ENCODE assay signal across 15 cellular contexts in the genomic region with DNA sequence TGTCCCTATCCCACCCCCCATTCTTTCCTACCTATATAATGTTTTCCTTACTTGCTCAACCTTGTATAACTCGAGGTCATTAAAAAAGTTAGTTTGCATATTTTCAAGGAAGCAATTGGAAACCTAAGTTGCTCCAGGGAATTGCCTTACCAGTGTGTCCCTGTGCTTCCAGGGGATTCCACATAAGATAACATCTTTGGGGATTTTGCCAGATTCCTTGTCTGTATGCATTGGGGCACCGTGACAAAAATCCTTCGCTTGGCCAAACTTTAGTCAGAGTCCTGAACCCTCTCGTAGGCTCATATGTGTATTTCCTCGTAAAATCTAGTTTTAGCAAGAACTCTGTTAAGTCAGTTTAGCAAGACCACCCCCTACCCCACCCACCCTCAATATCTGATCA. TPM values are rescaled to one million over a fixed set of nuclear protein-coding genes. Genes with fewer than 3 reads are reported as not detected.
DNase-seq lines count a peak whose midpoint lies in the region; TF ChIP-seq lines count a peak whose summit lies in the region.
"Had no signal": no experiment of that assay in that cellular context is flagged by ENCODE, and none has a peak within 500 bp of the region (broad histone marks: within the 10 kb centered on the region; RNA-seq: fewer than 3 reads in every experiment).

No MANE protein-coding gene starts in this region.

- intact Hi-C loops in MCF 10A (cut with micrococcal nuclease): no loop called here
- intact Hi-C loops in breast epithelium (cut with DNase I; ENCODE audit: low total_unique reads): no loop called here
- intact Hi-C loops in PC-9 (cut with micrococcal nuclease; ENCODE audit: unreplicated experiment): loop anchor here (1.0 kb wide), 1 partner anchor 91 kb away; no protein-coding TSS in a partner anchor

- H4K12ac ChIP-seq in trophoblast cell (ENCODE audit: low read depth, low read length): no peak overlapping the region

- H2AFZ ChIP-seq in PC-9: no peak overlapping the region
- no peak overlapping the region for H2AFZ ChIP-seq in trophoblast cell (ENCODE audit: insufficient read depth, low read length, poor library complexity)

- H3K36me3 ChIP-seq in breast epithelium: no peaks in the 10 kb centered on the region
- H3K36me3 ChIP-seq in PC-9 (ENCODE audit: low read depth): peaks cover 29% of the 10 kb centered on the region
- no peaks in the 10 kb centered on the region for H3K36me3 ChIP-seq in trophoblast cell (ENCODE audit: control insufficient read depth in 1 of 2, insufficient read depth in 2 of 2, low read length in 2 of 2)
- H3K36me3 ChIP-seq: Peyer's patch, SJCRH30 had no signal

- H2BK120ac ChIP-seq in trophoblast cell (ENCODE audit: insufficient read depth, low read length, poor library complexity): no peak overlapping the region

- H3K4me3 ChIP-seq in breast epithelium (peak overlapping the region in 1 of 3 donors; percentile 3), PC-9 (no peak overlapping the region), trophoblast cell (ENCODE audit: low read depth, low read length) (no peak overlapping the region)
- H3K4me3 ChIP-seq: Peyer's patch, SJCRH30 had no signal

- H3K4me2 ChIP-seq in PC-9 (peak overlapping the region; percentile 34), trophoblast cell (ENCODE audit: low read length) (no peak overlapping the region)

- H3K18ac ChIP-seq in trophoblast cell (ENCODE audit: low read length): no peak overlapping the region

- no peak for TF ChIP-seq CTCF in MCF 10A (IDR thresholded peaks at IDR 0.05; ENCODE audit: unreplicated experiment)
- TF ChIP-seq CTCF in breast epithelium (IDR thresholded peaks at IDR 0.05): no peak
- no peak for TF ChIP-seq CTCF in PC-9 (conservative IDR thresholded peaks at IDR 0.05)
- TF ChIP-seq CTCF in progenitor cell of endocrine pancreas (IDR thresholded peaks at IDR 0.05; ENCODE audit: unreplicated experiment): no peak

- H3K79me1 ChIP-seq in trophoblast cell (ENCODE audit: low read length): peaks cover 3% of the 10 kb centered on the region

- POLR2A ChIA-PET in MCF 10A (lab: Yijun Ruan, JAX) (interaction anchor here (0.9 to 3.0 kb wide), 5 partner anchors 11 to 274 kb away, joined by 3 to 25 read pairs (median 5); a partner anchor contains a TSS), PC-9 (lab: Charles Lee; ENCODE audit: unreplicated experiment) (no interaction called here)

- DNase-seq in MCF 10A (ENCODE audit: unreplicated experiment): no peak
- DNase-seq in breast epithelium (ENCODE audit: low spot score in 2 of 2): no peak
- DNase-seq in PC-9: no peak
- no peak for DNase-seq in epithelial cell of prostate (ENCODE audit: low read depth, low spot score)
- peak in 1 of 2 donors; percentile 5 for DNase-seq in trophoblast cell
- no peak for DNase-seq in progenitor cell of endocrine pancreas (ENCODE audit: low spot score, unreplicated experiment)
- no peak for DNase-seq in 8988T
- no peak for DNase-seq in NCI-H1436 treated with DMSO at 0.1 percent for 48 hours (lab: John Stamatoyannopoulos, UW)
- DNase-seq: C1 segment of cervical spinal cord; CD8-positive, alpha-beta memory T cell; DMS79 treated with DMSO at 0.1 percent for 48 hours; NCI-H2029; Peyer's patch had no signal

- H3K4me3 Mint-ChIP-seq in MCF 10A (ENCODE audit: unreplicated experiment) (no peak overlapping the region), progenitor cell of endocrine pancreas (ENCODE audit: low read depth) (no peak overlapping the region)
- H3K4me3 Mint-ChIP-seq: CD8-positive, alpha-beta memory T cell had no signal

- no peaks in the 10 kb centered on the region for H3K9me2 ChIP-seq in PC-9 (ENCODE audit: insufficient read depth)

- no peaks in the 10 kb centered on the region for H4K20me1 ChIP-seq in PC-9 (ENCODE audit: insufficient read depth)

- TF ChIP-seq POLR2A in breast epithelium (IDR thresholded peaks at IDR 0.05): no peak

- H3K27ac ChIP-seq in breast epithelium (peak overlapping the region in 1 of 2 donors; percentile 79), PC-9 (0 out of 2 replicates have a peak overlapping the region, but pooled peaks have one; percentile 17), epithelial cell of prostate (peak overlapping the region; percentile 78), trophoblast cell (ENCODE audit: low read depth, low read length) (no peak overlapping the region)
- H3K27ac ChIP-seq: HL-60, Peyer's patch, SJCRH30 had no signal

- H3K27me3 Mint-ChIP-seq in MCF 10A (ENCODE audit: insufficient read depth, unreplicated experiment): no peaks in the 10 kb centered on the region
- H3K27me3 Mint-ChIP-seq in progenitor cell of endocrine pancreas: peaks cover 13% of the 10 kb centered on the region

- no TSS peak for BruUV-seq in MCF 10A (replicated peaks; lab: Mats Ljungman, UMichigan)
- no TSS peak for BruUV-seq in PC-9 (replicated peaks; lab: Mats Ljungman, UMichigan)

- H3K4ac ChIP-seq in trophoblast cell (ENCODE audit: low read depth, low read length): no peak overlapping the region

- no peaks in the 10 kb centered on the region for H3K9me3 Mint-ChIP-seq in MCF 10A (ENCODE audit: unreplicated experiment)
- no peaks in the 10 kb centered on the region for H3K9me3 Mint-ChIP-seq in progenitor cell of endocrine pancreas (ENCODE audit: low read depth)
- H3K9me3 Mint-ChIP-seq: CD8-positive, alpha-beta memory T cell had no signal

- no CpG with 5 or more reads among the region's 5 CpGs for WGBS in trophoblast cell (ENCODE audit: extremely low coverage, insufficient coverage, insufficient read length)

- H2AK5ac ChIP-seq in trophoblast cell (ENCODE audit: low read length): no peak overlapping the region

- no peak overlapping the region for H3K14ac ChIP-seq in trophoblast cell (ENCODE audit: low read length)

- H4K8ac ChIP-seq in trophoblast cell (ENCODE audit: low read depth, low read length): no peak overlapping the region

- H3K4me1 ChIP-seq in breast epithelium: peaks cover 0 to 14% of the 10 kb centered on the region in 2 donors
- H3K4me1 ChIP-seq in PC-9 (replicated peaks; ENCODE audit: insufficient read depth): peaks cover 18% of the 10 kb centered on the region
- H3K4me1 ChIP-seq in trophoblast cell (ENCODE audit: control insufficient read depth in 1 of 2, insufficient read depth in 2 of 2, low read length in 2 of 2): peaks cover 5 to 7% of the 10 kb centered on the region in 2 experiments
- H3K4me1 ChIP-seq: Peyer's patch, SJCRH30 had no signal

- no peak overlapping the region for H2BK12ac ChIP-seq in trophoblast cell (ENCODE audit: low read length)

- H3K4me1 Mint-ChIP-seq in MCF 10A (ENCODE audit: insufficient read depth, unreplicated experiment) (peaks cover 55% of the 10 kb centered on the region), progenitor cell of endocrine pancreas (ENCODE audit: low read depth) (no peaks in the 10 kb centered on the region)
- H3K4me1 Mint-ChIP-seq: CD8-positive, alpha-beta memory T cell had no signal

- H3K27me3 ChIP-seq in breast epithelium (peaks cover 0 to 2% of the 10 kb centered on the region in 2 donors), PC-9 (ENCODE audit: insufficient read depth, low read depth) (no peaks in the 10 kb centered on the region), trophoblast cell (ENCODE audit: insufficient read depth, low read length) (no peaks in the 10 kb centered on the region)
- H3K27me3 ChIP-seq: Peyer's patch, SJCRH30 had no signal

- H3K27ac Mint-ChIP-seq in MCF 10A (ENCODE audit: low read depth, unreplicated experiment) (peak overlapping the region; percentile 54), progenitor cell of endocrine pancreas (no peak overlapping the region)
- H3K27ac Mint-ChIP-seq: CD8-positive, alpha-beta memory T cell had no signal

- H3K36me3 Mint-ChIP-seq in MCF 10A (ENCODE audit: insufficient read depth, unreplicated experiment) (peaks cover 24% of the 10 kb centered on the region), progenitor cell of endocrine pancreas (ENCODE audit: insufficient read depth) (no peaks in the 10 kb centered on the region)
- H3K36me3 Mint-ChIP-seq: CD8-positive, alpha-beta memory T cell had no signal

- peak overlapping the region; percentile 52 for H4K91ac ChIP-seq in trophoblast cell (ENCODE audit: low read depth, low read length)

- H2BK5ac ChIP-seq in trophoblast cell (ENCODE audit: low read depth, low read length, poor library complexity): no peak overlapping the region

- peaks cover 10% of the 10 kb centered on the region; the same call in 1 of the 2 replicates for H3F3A ChIP-seq in PC-9 (ENCODE audit: insufficient read depth, low read depth)

- CTCF ChIA-PET in MCF 10A (lab: Yijun Ruan, JAX) (interaction anchor here (0.7 to 1.4 kb wide), 6 partner anchors 12 to 231 kb away, joined by 3 to 5 read pairs (median 4); no protein-coding TSS in a partner anchor), PC-9 (lab: Charles Lee) (no interaction called here)

- H3K79me2 ChIP-seq in PC-9 (ENCODE audit: low read depth) (peaks cover 3% of the 10 kb centered on the region; the same call in 1 of the 2 replicates), trophoblast cell (ENCODE audit: control insufficient read depth, insufficient read depth, low read length, poor library complexity) (no peaks in the 10 kb centered on the region)

- H3K23ac ChIP-seq in trophoblast cell (ENCODE audit: low read length): no peak overlapping the region

- no peak overlapping the region for H3K9ac ChIP-seq in trophoblast cell (ENCODE audit: low read length)

- H3K9me3 ChIP-seq in breast epithelium (no peaks in the 10 kb centered on the region), PC-9 (ENCODE audit: insufficient read depth, low read depth) (0 out of 2 replicates have a peak, but pooled peaks cover 9% of the 10 kb centered on the region), trophoblast cell (ENCODE audit: insufficient read depth, low read depth, low read length) (no peaks in the 10 kb centered on the region)
- H3K9me3 ChIP-seq: Peyer's patch, SJCRH30 had no signal

RNA-seq across cellular contexts. Expression of a gene that starts 14.7 kb away (rescaled TPM):
- total RNA-seq in MCF 10A (2022) (86.1 and 89.1 TPM in 2 replicates), breast epithelium (100 to 1,000 TPM in 1 of 3 donors, 10 to 100 TPM in 2; 32.2 to 121 (median 54.0) TPM), PC-9 (2021) (45.3 and 65.4 TPM in 2 replicates), progenitor cell of endocrine pancreas (0.19 and 0.82 TPM in 2 replicates)
- polyA plus RNA-seq in trophoblast cell (2013): 40.4 and 46.3 TPM in 2 replicates
- total RNA-seq: CD8-positive, alpha-beta memory T cell had no signal
- polyA plus RNA-seq: CD8-positive, alpha-beta memory T cell had no signal

Comparison
In these comparisons a context has a peak if more than half of its experiments do, and no peak if none do; other contexts are left out.
1. RNA of a gene that starts 14.7 kb away (total RNA-seq): 86.1 to 89.1 TPM in MCF 10A, 45.3 to 65.4 TPM in PC-9 and 32.2 to 121 TPM in breast epithelium; 0.19 to 0.82 TPM in progenitor cell of endocrine pancreas; every median in the first group is over 10 times any median in the second.